9 cellular contexts compared by ENCODE assay signal in the genomic region with DNA sequence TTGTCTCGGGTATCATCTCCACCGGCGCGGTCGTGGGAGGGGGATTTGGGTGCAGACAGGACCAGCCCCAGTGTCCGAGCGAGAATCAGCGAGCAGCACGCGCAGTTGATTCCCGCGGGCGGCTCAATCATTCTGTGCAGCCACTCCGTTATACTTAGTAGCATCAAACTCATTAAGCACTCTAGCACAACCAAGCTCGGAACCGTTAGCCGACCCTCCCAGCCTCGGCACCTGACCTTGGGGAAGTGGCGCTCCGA. TPM values are rescaled to one million over a fixed set of nuclear protein-coding genes. Genes with fewer than 3 reads are reported as not detected.
A peak's percentile ranks its signal among the peaks of the same experiment; 100 is the strongest.
DNase-seq lines count a peak whose midpoint lies in the region; ATAC-seq, FAIRE-seq and TF ChIP-seq lines count a peak whose summit lies in the region.
"Had no signal": no experiment of that assay in that cellular context is flagged by ENCODE, and none has a peak within 500 bp of the region (broad histone marks: within the 10 kb centered on the region; RNA-seq: fewer than 3 reads in every experiment).

No MANE protein-coding gene starts in this region.

- peaks cover 1 to 18% of the 10 kb centered on the region in 2 experiments; a peak in 4 of 5 replicates for H3K36me3 ChIP-seq in HepG2 (replicated peaks in 1 of 2; ENCODE audit: control insufficient read depth in 1 of 2, insufficient read depth in 2 of 2, low read length in 2 of 2)
- peaks cover 0 to 5% (median 0%) of the 10 kb centered on the region in 4 donors for H3K36me3 ChIP-seq in transverse colon

- no peak for TF ChIP-seq RAD21 in HepG2 (CRISPR knock-in tag; IDR thresholded peaks at IDR 0.05)

- H3K4me1 Mint-ChIP-seq in activated CD4-positive, alpha-beta T cell treated with anti-CD3 and anti-CD28 coated beads, Interleukin-2, amount 10 ng/mL, durations not matched to agents 24 days and 14 days: peaks cover 51% of the 10 kb centered on the region

- ATAC-seq in HepG2 (peak; percentile 21), GM19328 (IDR thresholded peaks at IDR 0.05; ENCODE audit: unreplicated experiment) (no peak), HG02610 (IDR thresholded peaks at IDR 0.05; ENCODE audit: unreplicated experiment) (no peak)

- TF ChIP-seq CTCF in astrocyte of the spinal cord (IDR thresholded peaks at IDR 0.05; ENCODE audit: low read depth, low read length) (no peak), HepG2 (CRISPR knock-in tag; IDR thresholded peaks at IDR 0.05) (no peak), transverse colon (IDR thresholded peaks at IDR 0.05) (no peak)

- no TSS peak for BruUV-seq in HepG2 (replicated peaks; lab: Mats Ljungman, UMichigan)

- 0 out of 2 replicates have a peak, but pooled peaks cover 3% of the 10 kb centered on the region for H4K20me1 ChIP-seq in HepG2 (ENCODE audit: insufficient read depth, low read length)

- no peak for DNase-seq in activated CD4-positive, alpha-beta T cell treated with anti-CD3 and anti-CD28 coated beads, Interleukin-2, amount 10 ng/mL, durations not matched to agents 24 days and 14 days
- no peak for DNase-seq in activated CD4-positive, alpha-beta T cell treated with anti-CD3 and anti-CD28 coated beads for 1 hour
- DNase-seq in astrocyte of the spinal cord (ENCODE audit: low read depth, low spot score) (no peak), HepG2 (ENCODE audit: low spot score) (no peak), transverse colon (no peak)
- no peak for DNase-seq in stimulated activated naive CD4-positive, alpha-beta T cell treated with Interleukin-2 at 50 U/mL for 16 hours (lab: John Stamatoyannopoulos, UW)

- CTCF ChIA-PET in HepG2 (lab: Yijun Ruan, JAX; ENCODE audit: low intra/inter-chr PET ratio, low total read pairs): interaction anchor here (0.8 to 1.2 kb wide), 2 partner anchors 18 to 30 kb away, joined by 3 read pairs; no protein-coding TSS in a partner anchor

- H3K36me3 Mint-ChIP-seq in activated CD4-positive, alpha-beta T cell treated with anti-CD3 and anti-CD28 coated beads, Interleukin-2, amount 10 ng/mL, durations not matched to agents 24 days and 14 days (ENCODE audit: low read depth): peaks cover 19% of the 10 kb centered on the region

- no peak for TF ChIP-seq EP300 in HepG2 (IDR thresholded peaks at IDR 0.05; ENCODE audit: low read depth in 2 of 2, low read length in 2 of 2)
- no peak for TF ChIP-seq EP300 in HepG2 (CRISPR knock-in tag; IDR thresholded peaks at IDR 0.05; ENCODE audit: borderline replicate concordance)
- TF ChIP-seq EP300 in transverse colon (IDR thresholded peaks at IDR 0.05; ENCODE audit: low read depth): no peak

- TF ChIP-seq POLR2A in HepG2 (IDR thresholded peaks at IDR 0.05; ENCODE audit: insufficient read depth in 1 of 2, low read depth in 2 of 2, low read length in 2 of 2): no peak
- TF ChIP-seq POLR2A in transverse colon (IDR thresholded peaks at IDR 0.05): no peak

- H3K4me3 ChIP-seq in astrocyte of the spinal cord (ENCODE audit: low read depth, low read length) (peak overlapping the region; percentile 66), HepG2 (replicated peaks in 1 of 3; ENCODE audit: insufficient read depth in 1 of 3, low read depth in 2 of 3, low read length in 3 of 3) (peak overlapping the region; percentile 88 to 96 (median 94)), transverse colon (peak overlapping the region; percentile 68 to 100 (median 97))

- peak overlapping the region; percentile 97 for H3K4me3 Mint-ChIP-seq in activated CD4-positive, alpha-beta T cell treated with anti-CD3 and anti-CD28 coated beads, Interleukin-2, amount 10 ng/mL, durations not matched to agents 24 days and 14 days

- WGBS in HepG2 (ENCODE audit: low lambda C conversion rate): 0% methylated on average over 5 of the region's 20 CpGs
- 1% methylated on average over 20 of the region's 20 CpGs; no CpG with 5 or more reads in 1 of the 2 donors for WGBS in transverse colon (ENCODE audit: low coverage in 1 of 2), 2 donors

- H3K27me3 ChIP-seq in HepG2 (ENCODE audit: control insufficient read depth in 1 of 2, insufficient read depth in 2 of 2, low read length in 2 of 2) (no peaks in the 10 kb centered on the region; a peak in 1 of 5 replicates), transverse colon (no peaks in the 10 kb centered on the region)

- H3K79me2 ChIP-seq in HepG2 (ENCODE audit: insufficient read depth, low read length): peaks cover 76% of the 10 kb centered on the region

- peak overlapping the region; percentile 84 for H3K4me2 ChIP-seq in HepG2 (ENCODE audit: low read depth, low read length)

- no peak overlapping the region for H2AFZ ChIP-seq in HepG2 (ENCODE audit: low read length)

- H3K27ac ChIP-seq in HepG2 (ENCODE audit: extremely low read length, insufficient read depth, low read length) (peak overlapping the region; percentile 93), transverse colon (peak overlapping the region; percentile 98 to 100 (median 98))

- H3K9me3 ChIP-seq in HepG2 (ENCODE audit: low read length) (no peaks in the 10 kb centered on the region), transverse colon (no peaks in the 10 kb centered on the region)

- no peaks in the 10 kb centered on the region for H3K9me3 Mint-ChIP-seq in activated CD4-positive, alpha-beta T cell treated with anti-CD3 and anti-CD28 coated beads, Interleukin-2, amount 10 ng/mL, durations not matched to agents 24 days and 14 days

- POLR2A ChIA-PET in HepG2 (lab: Yijun Ruan, JAX): interaction anchor here (0.8 to 2.9 kb wide), 3 partner anchors 31 to 39 kb away, joined by 3 to 25 read pairs (median 4); a partner anchor contains a TSS

- FAIRE-seq in HepG2 (lab: Jason Lieb, UNC): no peak
- FAIRE-seq: TTC549 had no signal

- intact Hi-C loops in activated CD4-positive, alpha-beta T cell treated with anti-CD3 and anti-CD28 coated beads, Interleukin-2, amount 10 ng/mL, durations not matched to agents 24 days and 14 days (cut with micrococcal nuclease): loop anchor here (1.0 to 5.0 kb wide), 5 partner anchors 47 to 509 kb away; a partner anchor contains a TSS
- intact Hi-C loops in HepG2 (cut with micrococcal nuclease; ENCODE audit: unreplicated experiment): no loop called here
- intact Hi-C loops in transverse colon (cut with DNase I; ENCODE audit: low total_unique reads): no loop called here

- no peaks in the 10 kb centered on the region for H3K27me3 Mint-ChIP-seq in activated CD4-positive, alpha-beta T cell treated with anti-CD3 and anti-CD28 coated beads, Interleukin-2, amount 10 ng/mL, durations not matched to agents 24 days and 14 days

- in situ Hi-C loops in astrocyte of the spinal cord (cut with HindIII; ENCODE audit: low sequenced_read_pairs) (no loop called here), HepG2 (cut with HindIII; ENCODE audit: extremely low pct_ligation_motif_present, low pct_unique_long_range_greater_than_20kb) (loop anchor here (5.0 kb wide), 1 partner anchor 41 kb away; a partner anchor contains a TSS), transverse colon (cut with MboI; ENCODE audit: low pct_ligation_motif_present in 1 of 4, low pct_unique_long_range_greater_than_20kb in 1 of 4, low sequenced_read_pairs in 3 of 4) (no loop called here)

- H3K27ac Mint-ChIP-seq in activated CD4-positive, alpha-beta T cell treated with anti-CD3 and anti-CD28 coated beads, Interleukin-2, amount 10 ng/mL, durations not matched to agents 24 days and 14 days: peak overlapping the region; percentile 95

- peak overlapping the region; percentile 93 for H3K9ac ChIP-seq in HepG2 (ENCODE audit: insufficient read depth, low read depth, low read length)

- H3K4me1 ChIP-seq in HepG2 (ENCODE audit: insufficient read depth, low read length): peaks cover 62% of the 10 kb centered on the region
- peaks cover 6 to 44% (median 27%) of the 10 kb centered on the region in 4 donors for H3K4me1 ChIP-seq in transverse colon

RNA-seq across cellular contexts. Expression of a gene that starts 0.2 kb away (rescaled TPM):
- 11.7 and 14.4 TPM in 2 replicates for total RNA-seq in activated CD4-positive, alpha-beta T cell treated with anti-CD3 and anti-CD28 coated beads, Interleukin-2, amount 10 ng/mL, durations not matched to agents 24 days and 14 days
- total RNA-seq in HepG2 (2016; rRNA removed; fragmentation: Illumina TruSeq; extraction: Trizol) (5.6 and 9.2 TPM in 2 replicates), transverse colon (1 to 10 TPM in 2 of 4 donors, not detected in 2; 1.6 to 3.5 TPM)
- total RNA-seq in HepG2 (2016; cell fraction: cytosol; rRNA removed; fragmentation: Illumina TruSeq; extraction: Trizol; ENCODE audit: low read depth): 2.0 and 2.8 TPM in 2 replicates
- total RNA-seq in HepG2 (2016; cell fraction: insoluble cytoplasmic fraction; rRNA removed; fragmentation: Illumina TruSeq; extraction: Trizol): 6.1 and 10.3 TPM in 2 replicates
- 3.5 and 4.0 TPM in 2 replicates for total RNA-seq in HepG2 (2016; cell fraction: membrane; rRNA removed; fragmentation: Illumina TruSeq; extraction: Trizol)
- 13.5 and 14.4 TPM in 2 replicates for total RNA-seq in HepG2 (2016; cell fraction: nucleus; rRNA removed; fragmentation: Illumina TruSeq; extraction: Trizol)
- polyA plus RNA-seq in HepG2 (2011; rRNA removed): 46.5 and 58.4 TPM in 2 replicates
- polyA plus RNA-seq in HepG2 (2011; cell fraction: cytosol; rRNA removed): 22.3 and 28.7 TPM in 2 replicates
- 274 and 317 TPM in 2 replicates for polyA plus RNA-seq in HepG2 (2011; cell fraction: nucleus; rRNA removed)
- polyA plus RNA-seq in HepG2 (2012): 22.3 and 32.9 TPM in 2 replicates
- polyA plus RNA-seq in HepG2 (2016; cell fraction: cytosol; fragmentation: Illumina TruSeq; extraction: Trizol; ENCODE audit: low read depth): 1.4 and 1.9 TPM in 2 replicates
- polyA plus RNA-seq in HepG2 (2016; cell fraction: insoluble cytoplasmic fraction; fragmentation: Illumina TruSeq; extraction: Trizol; ENCODE audit: low read depth): 4.9 and 6.1 TPM in 2 replicates
- polyA plus RNA-seq in HepG2 (2016; cell fraction: membrane; fragmentation: Illumina TruSeq; extraction: Trizol; ENCODE audit: low read depth): 1.7 and 2.4 TPM in 2 replicates
- polyA plus RNA-seq in HepG2 (2016; cell fraction: nucleus; fragmentation: Illumina TruSeq; extraction: Trizol; ENCODE audit: insufficient read depth, low read depth): 34.5 and 36.6 TPM in 2 replicates
- 38.2 and 47.2 TPM in 2 replicates for polyA minus RNA-seq in HepG2 (2011; rRNA and poly(A)+ RNA removed; ENCODE audit: low replicate concordance)
- polyA minus RNA-seq in HepG2 (2011; cell fraction: cytosol; rRNA and poly(A)+ RNA removed): 9.3 and 15.4 TPM in 2 replicates
- polyA minus RNA-seq in HepG2 (2011; cell fraction: nucleus; rRNA and poly(A)+ RNA removed): 48.0 and 50.7 TPM in 2 replicates

RNA-seq across cellular contexts. Expression of a gene that starts 0.4 kb away (rescaled TPM):
- total RNA-seq in activated CD4-positive, alpha-beta T cell treated with anti-CD3 and anti-CD28 coated beads, Interleukin-2, amount 10 ng/mL, durations not matched to agents 24 days and 14 days: 27.7 and 28.4 TPM in 2 replicates
- total RNA-seq in HepG2 (2016; rRNA removed; fragmentation: Illumina TruSeq; extraction: Trizol) (10.0 and 16.1 TPM in 2 replicates), transverse colon (100 to 1,000 TPM in 1 of 4 donors, 10 to 100 TPM in 3; 29.4 to 116 (median 35.5) TPM)
- total RNA-seq in HepG2 (2016; cell fraction: cytosol; rRNA removed; fragmentation: Illumina TruSeq; extraction: Trizol; ENCODE audit: low read depth): 3.1 and 3.7 TPM in 2 replicates
- 8.4 and 15.9 TPM in 2 replicates for total RNA-seq in HepG2 (2016; cell fraction: insoluble cytoplasmic fraction; rRNA removed; fragmentation: Illumina TruSeq; extraction: Trizol)
- total RNA-seq in HepG2 (2016; cell fraction: membrane; rRNA removed; fragmentation: Illumina TruSeq; extraction: Trizol): 12.4 and 13.1 TPM in 2 replicates
- 13.9 and 14.0 TPM in 2 replicates for total RNA-seq in HepG2 (2016; cell fraction: nucleus; rRNA removed; fragmentation: Illumina TruSeq; extraction: Trizol)
- polyA plus RNA-seq in HepG2 (2011; rRNA removed): 40.6 and 44.8 TPM in 2 replicates
- polyA plus RNA-seq in HepG2 (2011; cell fraction: cytosol; rRNA removed): 38.4 and 46.2 TPM in 2 replicates
- 29.0 and 30.1 TPM in 2 replicates for polyA plus RNA-seq in HepG2 (2011; cell fraction: nucleus; rRNA removed)
- polyA plus RNA-seq in HepG2 (2012): 15.7 and 19.9 TPM in 2 replicates
- 2.4 and 2.7 TPM in 2 replicates for polyA plus RNA-seq in HepG2 (2016; cell fraction: cytosol; fragmentation: Illumina TruSeq; extraction: Trizol; ENCODE audit: low read depth)
- polyA plus RNA-seq in HepG2 (2016; cell fraction: insoluble cytoplasmic fraction; fragmentation: Illumina TruSeq; extraction: Trizol; ENCODE audit: low read depth): 9.1 and 10.7 TPM in 2 replicates
- polyA plus RNA-seq in HepG2 (2016; cell fraction: membrane; fragmentation: Illumina TruSeq; extraction: Trizol; ENCODE audit: low read depth): 9.0 and 9.9 TPM in 2 replicates
- 19.9 and 20.5 TPM in 2 replicates for polyA plus RNA-seq in HepG2 (2016; cell fraction: nucleus; fragmentation: Illumina TruSeq; extraction: Trizol; ENCODE audit: insufficient read depth, low read depth)
- 77.3 and 88.9 TPM in 2 replicates for polyA minus RNA-seq in HepG2 (2011; rRNA and poly(A)+ RNA removed; ENCODE audit: low replicate concordance)
- polyA minus RNA-seq in HepG2 (2011; cell fraction: cytosol; rRNA and poly(A)+ RNA removed): 24.8 and 26.8 TPM in 2 replicates
- 14.4 TPM in 2 replicates for polyA minus RNA-seq in HepG2 (2011; cell fraction: nucleus; rRNA and poly(A)+ RNA removed)

RNA-seq across cellular contexts. Expression of a gene that starts 39.2 kb away (rescaled TPM):
- total RNA-seq in activated CD4-positive, alpha-beta T cell treated with anti-CD3 and anti-CD28 coated beads, Interleukin-2, amount 10 ng/mL, durations not matched to agents 24 days and 14 days: 0.45 and 0.47 TPM in 2 replicates
- total RNA-seq in HepG2 (2016; rRNA removed; fragmentation: Illumina TruSeq; extraction: Trizol): 10.6 and 12.3 TPM in 2 replicates
- 3.5 and 4.7 TPM in 2 replicates for total RNA-seq in HepG2 (2016; cell fraction: cytosol; rRNA removed; fragmentation: Illumina TruSeq; extraction: Trizol; ENCODE audit: low read depth)
- 10.3 and 13.2 TPM in 2 replicates for total RNA-seq in HepG2 (2016; cell fraction: insoluble cytoplasmic fraction; rRNA removed; fragmentation: Illumina TruSeq; extraction: Trizol)
- 4.2 and 5.2 TPM in 2 replicates for total RNA-seq in HepG2 (2016; cell fraction: membrane; rRNA removed; fragmentation: Illumina TruSeq; extraction: Trizol)
- 5.8 and 8.2 TPM in 2 replicates for total RNA-seq in HepG2 (2016; cell fraction: nucleus; rRNA removed; fragmentation: Illumina TruSeq; extraction: Trizol)
- polyA plus RNA-seq in HepG2 (2011; rRNA removed): 19.6 and 25.3 TPM in 2 replicates
- polyA plus RNA-seq in HepG2 (2011; cell fraction: cytosol; rRNA removed): 12.8 and 20.7 TPM in 2 replicates
- polyA plus RNA-seq in HepG2 (2011; cell fraction: nucleus; rRNA removed): 28.7 and 34.3 TPM in 2 replicates
- 9.6 and 13.5 TPM in 2 replicates for polyA plus RNA-seq in HepG2 (2012)
- 7.3 and 8.5 TPM in 2 replicates for polyA plus RNA-seq in HepG2 (2016; cell fraction: cytosol; fragmentation: Illumina TruSeq; extraction: Trizol; ENCODE audit: low read depth)
- 21.0 and 23.6 TPM in 2 replicates for polyA plus RNA-seq in HepG2 (2016; cell fraction: insoluble cytoplasmic fraction; fragmentation: Illumina TruSeq; extraction: Trizol; ENCODE audit: low read depth)
- polyA plus RNA-seq in HepG2 (2016; cell fraction: membrane; fragmentation: Illumina TruSeq; extraction: Trizol; ENCODE audit: low read depth): 8.2 and 8.9 TPM in 2 replicates
- polyA plus RNA-seq in HepG2 (2016; cell fraction: nucleus; fragmentation: Illumina TruSeq; extraction: Trizol; ENCODE audit: insufficient read depth, low read depth): 16.5 and 23.5 TPM in 2 replicates
- 0.89 and 32.1 TPM in 2 replicates for polyA minus RNA-seq in HepG2 (2011; rRNA and poly(A)+ RNA removed; ENCODE audit: low replicate concordance)
- 12.7 and 13.2 TPM in 2 replicates for polyA minus RNA-seq in HepG2 (2011; cell fraction: cytosol; rRNA and poly(A)+ RNA removed)
- 10.7 and 15.2 TPM in 2 replicates for polyA minus RNA-seq in HepG2 (2011; cell fraction: nucleus; rRNA and poly(A)+ RNA removed)
- 10 to 100 TPM in 1 of 4 donors, 1 to 10 TPM in 3; 3.2 to 22.4 (median 5.5) TPM for total RNA-seq in transverse colon

RNA-seq across cellular contexts. Expression of a gene that starts 52.0 kb away (rescaled TPM):
- total RNA-seq in activated CD4-positive, alpha-beta T cell treated with anti-CD3 and anti-CD28 coated beads, Interleukin-2, amount 10 ng/mL, durations not matched to agents 24 days and 14 days: 149 and 154 TPM in 2 replicates
- total RNA-seq in HepG2 (2016; rRNA removed; fragmentation: Illumina TruSeq; extraction: Trizol) (39.0 and 39.7 TPM in 2 replicates), transverse colon (10 to 100 TPM; 19.5 to 48.3 (median 26.6) TPM)
- 23.3 and 28.0 TPM in 2 replicates for total RNA-seq in HepG2 (2016; cell fraction: cytosol; rRNA removed; fragmentation: Illumina TruSeq; extraction: Trizol; ENCODE audit: low read depth)
- total RNA-seq in HepG2 (2016; cell fraction: insoluble cytoplasmic fraction; rRNA removed; fragmentation: Illumina TruSeq; extraction: Trizol): 32.9 and 42.5 TPM in 2 replicates
- total RNA-seq in HepG2 (2016; cell fraction: membrane; rRNA removed; fragmentation: Illumina TruSeq; extraction: Trizol): 13.5 and 14.0 TPM in 2 replicates
- 19.1 and 26.6 TPM in 2 replicates for total RNA-seq in HepG2 (2016; cell fraction: nucleus; rRNA removed; fragmentation: Illumina TruSeq; extraction: Trizol)
- 45.8 and 56.5 TPM in 2 replicates for polyA plus RNA-seq in HepG2 (2011; rRNA removed)
- polyA plus RNA-seq in HepG2 (2011; cell fraction: cytosol; rRNA removed): 13.7 and 19.1 TPM in 2 replicates
- polyA plus RNA-seq in HepG2 (2011; cell fraction: nucleus; rRNA removed): 341 and 371 TPM in 2 replicates
- 21.0 and 38.5 TPM in 2 replicates for polyA plus RNA-seq in HepG2 (2012)
- 6.7 and 8.9 TPM in 2 replicates for polyA plus RNA-seq in HepG2 (2016; cell fraction: cytosol; fragmentation: Illumina TruSeq; extraction: Trizol; ENCODE audit: low read depth)
- polyA plus RNA-seq in HepG2 (2016; cell fraction: insoluble cytoplasmic fraction; fragmentation: Illumina TruSeq; extraction: Trizol; ENCODE audit: low read depth): 46.4 and 46.6 TPM in 2 replicates
- polyA plus RNA-seq in HepG2 (2016; cell fraction: membrane; fragmentation: Illumina TruSeq; extraction: Trizol; ENCODE audit: low read depth): 11.8 and 11.9 TPM in 2 replicates
- polyA plus RNA-seq in HepG2 (2016; cell fraction: nucleus; fragmentation: Illumina TruSeq; extraction: Trizol; ENCODE audit: insufficient read depth, low read depth): 77.1 and 80.1 TPM in 2 replicates
- 84.6 and 145 TPM in 2 replicates for polyA minus RNA-seq in HepG2 (2011; rRNA and poly(A)+ RNA removed; ENCODE audit: low replicate concordance)
- 7.4 and 11.6 TPM in 2 replicates for polyA minus RNA-seq in HepG2 (2011; cell fraction: cytosol; rRNA and poly(A)+ RNA removed)
- 24.6 and 26.2 TPM in 2 replicates for polyA minus RNA-seq in HepG2 (2011; cell fraction: nucleus; rRNA and poly(A)+ RNA removed)
